8 cellular contexts compared by ENCODE assay signal in the genomic region with DNA sequence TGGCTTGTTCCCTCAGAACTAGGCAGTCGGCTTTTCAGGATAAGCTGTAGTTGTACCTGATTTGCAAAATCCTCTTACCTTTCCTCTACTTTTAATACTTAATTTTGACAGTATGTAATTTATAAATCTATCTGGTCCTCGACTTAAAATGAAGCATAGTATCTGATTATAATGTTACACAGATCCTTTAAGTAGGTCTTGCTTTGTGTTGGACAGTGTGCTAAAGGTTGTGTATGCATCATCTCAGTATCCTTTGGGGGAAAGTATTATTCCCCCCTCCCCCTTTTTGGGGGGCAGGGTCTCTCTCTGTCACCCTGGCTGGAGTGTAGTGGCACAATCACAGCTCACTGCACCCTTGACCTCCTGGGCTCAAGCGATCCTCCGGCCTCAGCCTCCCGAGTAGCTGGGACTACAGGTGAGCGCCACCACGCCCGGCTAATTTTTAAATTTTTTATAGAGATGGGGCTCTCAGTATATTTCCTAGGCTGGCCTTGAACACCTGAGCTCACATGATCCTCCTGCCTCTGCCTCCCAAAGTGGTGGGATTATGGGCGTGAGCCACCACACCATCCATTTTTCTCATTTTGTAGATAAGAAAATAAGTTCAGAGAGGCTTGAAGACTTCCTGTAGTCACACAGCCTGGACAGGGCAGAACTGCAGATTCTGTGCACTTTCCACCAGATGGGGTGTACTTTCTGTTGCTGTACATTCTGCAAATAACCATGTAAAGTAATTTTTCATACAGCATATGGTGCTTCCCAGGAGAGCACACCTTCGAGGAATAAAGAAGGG. TPM values are rescaled to one million over a fixed set of nuclear protein-coding genes. Genes with fewer than 3 reads are reported as not detected.
DNase-seq lines count a peak whose midpoint lies in the region; ATAC-seq, FAIRE-seq and TF ChIP-seq lines count a peak whose summit lies in the region.

No MANE protein-coding gene starts in this region.

- no peak for TF ChIP-seq CTCF in activated CD8-positive, alpha-beta T cell treated with anti-CD3 and anti-CD28 coated beads for 36 hours (IDR thresholded peaks at IDR 0.05)
- TF ChIP-seq CTCF in kidney (IDR thresholded peaks at IDR 0.05; ENCODE audit: borderline replicate concordance, extremely low read depth, insufficient read depth) (no peak), thoracic aorta (IDR thresholded peaks at IDR 0.05) (no peak)

- H3K9me3 Mint-ChIP-seq in activated T-cell treated with anti-CD3 and anti-CD28 coated beads, Interleukin-2, amount 50 U/mL, for 4 hours, result no peaks in the 10 kb centered on the region
- H3K9me3 Mint-ChIP-seq in activated CD8-positive, alpha-beta T cell treated with anti-CD3 and anti-CD28 coated beads for 36 hours, result no peaks in the 10 kb centered on the region

- H3K9ac ChIP-seq in kidney (ENCODE audit: low read length in 2 of 2), result peak overlapping the region; percentile 44 to 66

- DNase-seq in activated T-cell treated with anti-CD3 and anti-CD28 coated beads, Interleukin-2, amount 50 U/mL, for 4 hours, result no peak
- DNase-seq in activated T-cell treated with anti-CD3 and anti-CD28 coated beads for 4 hours (no peak), kidney (no peak), thoracic aorta (ENCODE audit: low spot score) (no peak), urothelium cell line (ENCODE audit: low spot score) (no peak), medulla oblongata (ENCODE audit: extremely low spot score) (no peak)
- no peak for DNase-seq in activated CD8-positive, alpha-beta T cell treated with anti-CD3 and anti-CD28 coated beads for 36 hours

- POLR2A ChIA-PET in activated CD8-positive, alpha-beta T cell treated with anti-CD3 and anti-CD28 coated beads for 36 hours (lab: Charles Lee), result interaction anchor here (0.6 to 4.1 kb wide), 13 partner anchors 8 to 503 kb away, joined by 3 to 31 read pairs (median 10); partner anchors contain the start of genes IER5 and MR1

- H3K4me1 Mint-ChIP-seq in activated T-cell treated with anti-CD3 and anti-CD28 coated beads, Interleukin-2, amount 50 U/mL, for 4 hours (ENCODE audit: low read depth), result peaks cover 34% of the 10 kb centered on the region
- peaks cover 31% of the 10 kb centered on the region for H3K4me1 Mint-ChIP-seq in activated CD8-positive, alpha-beta T cell treated with anti-CD3 and anti-CD28 coated beads for 36 hours (ENCODE audit: low read depth)

- peaks cover 5 to 13% of the 10 kb centered on the region in 2 donors for H3K4me1 ChIP-seq in kidney (ENCODE audit: control insufficient read depth in 1 of 2, insufficient read depth in 1 of 2, low read depth in 1 of 2, low read length in 2 of 2)
- H3K4me1 ChIP-seq in thoracic aorta (ENCODE audit: control insufficient read depth in 1 of 2, low read depth in 2 of 2), result peaks cover 14 to 30% of the 10 kb centered on the region in 2 donors

- H3K36me3 ChIP-seq in kidney (ENCODE audit: control insufficient read depth in 1 of 2, insufficient read depth in 2 of 2, low read length in 2 of 2) (no peaks in the 10 kb centered on the region), thoracic aorta (no peaks in the 10 kb centered on the region)

- H3K4me3 Mint-ChIP-seq in activated T-cell treated with anti-CD3 and anti-CD28 coated beads, Interleukin-2, amount 50 U/mL, for 4 hours, result peak overlapping the region; percentile 93
- H3K4me3 Mint-ChIP-seq in activated CD8-positive, alpha-beta T cell treated with anti-CD3 and anti-CD28 coated beads for 36 hours, result peak overlapping the region; percentile 97

- ATAC-seq in activated T-cell treated with anti-CD3 and anti-CD28 coated beads, Interleukin-2, amount 50 U/mL, for 4 hours, result no peak
- ATAC-seq in activated CD8-positive, alpha-beta T cell treated with anti-CD3 and anti-CD28 coated beads for 36 hours, result no peak
- ATAC-seq in thoracic aorta (ENCODE audit: insufficient number of reproducible peaks, low FRiP score, low read depth), result no peak
- no peak for ATAC-seq in HG03280 (IDR thresholded peaks at IDR 0.05; ENCODE audit: unreplicated experiment)

- intact Hi-C loops in activated CD8-positive, alpha-beta T cell treated with anti-CD3 and anti-CD28 coated beads for 36 hours (cut with micrococcal nuclease), result no loop called here
- intact Hi-C loops in kidney (cut with DNase I), result no loop called here

- H3K27ac Mint-ChIP-seq in activated CD8-positive, alpha-beta T cell treated with anti-CD3 and anti-CD28 coated beads for 36 hours, result peak overlapping the region; percentile 97

- H3K27me3 Mint-ChIP-seq in activated T-cell treated with anti-CD3 and anti-CD28 coated beads, Interleukin-2, amount 50 U/mL, for 4 hours (ENCODE audit: low read depth), result no peaks in the 10 kb centered on the region
- H3K27me3 Mint-ChIP-seq in activated CD8-positive, alpha-beta T cell treated with anti-CD3 and anti-CD28 coated beads for 36 hours, result no peaks in the 10 kb centered on the region

- H3K36me3 Mint-ChIP-seq in activated T-cell treated with anti-CD3 and anti-CD28 coated beads, Interleukin-2, amount 50 U/mL, for 4 hours (ENCODE audit: insufficient read depth), result peaks cover 8% of the 10 kb centered on the region
- peaks cover 17% of the 10 kb centered on the region for H3K36me3 Mint-ChIP-seq in activated CD8-positive, alpha-beta T cell treated with anti-CD3 and anti-CD28 coated beads for 36 hours (ENCODE audit: low read depth)

- H3K4me3 ChIP-seq in kidney (ENCODE audit: low read length in 2 of 2) (peak overlapping the region; percentile 54 to 56), thoracic aorta (peak overlapping the region; percentile 96)

- H3K27ac ChIP-seq in kidney (ENCODE audit: low read depth in 2 of 2, low read length in 2 of 2) (peak overlapping the region; percentile 38 to 49), thoracic aorta (peak overlapping the region; percentile 44 to 92)

- H3K9me3 ChIP-seq in kidney (ENCODE audit: control insufficient read depth in 1 of 2, low read length in 2 of 2) (no peaks in the 10 kb centered on the region), thoracic aorta (no peaks in the 10 kb centered on the region)

- CTCF ChIA-PET in activated CD8-positive, alpha-beta T cell treated with anti-CD3 and anti-CD28 coated beads for 36 hours (lab: Charles Lee), result interaction anchor here (0.7 to 2.7 kb wide), 6 partner anchors 9 to 118 kb away, joined by 3 to 18 read pairs (median 3); partner anchors contain the start of gene MR1

- no peaks in the 10 kb centered on the region for H3K27me3 ChIP-seq in thoracic aorta (replicated peaks; ENCODE audit: insufficient read depth)

- FAIRE-seq in kidney (lab: Jason Lieb, UNC) (no peak), urothelium cell line (lab: Jason Lieb, UNC) (no peak)

RNA-seq across cellular contexts. Expression of gene STX6, which starts 0.8 kb away (rescaled TPM):
- total RNA-seq in activated T-cell treated with anti-CD3 and anti-CD28 coated beads, Interleukin-2, amount 50 U/mL, for 4 hours, result 10 to 100 TPM; 26.9 to 27.6 (median 27.0) TPM
- total RNA-seq in activated CD8-positive, alpha-beta T cell treated with anti-CD3 and anti-CD28 coated beads for 36 hours, result 10 to 100 TPM; 23.1 to 24.7 TPM
- total RNA-seq in kidney, result 18.3 TPM
- 9.7 TPM for polyA plus RNA-seq in kidney (ENCODE audit: insufficient read depth, low read depth, low replicate concordance)
- 10 to 100 TPM; 23.0 to 25.5 TPM for total RNA-seq in thoracic aorta

RNA-seq across cellular contexts. Expression of gene MR1, which starts 10.3 kb away (rescaled TPM):
- 10 to 100 TPM in 1 of 3 donors, 1 to 10 TPM in 2; 6.5 to 10.7 (median 8.3) TPM for total RNA-seq in activated T-cell treated with anti-CD3 and anti-CD28 coated beads, Interleukin-2, amount 50 U/mL, for 4 hours
- total RNA-seq in activated CD8-positive, alpha-beta T cell treated with anti-CD3 and anti-CD28 coated beads for 36 hours, result 10 to 100 TPM; 15.7 to 16.7 TPM
- total RNA-seq in kidney (29.3 TPM), thoracic aorta (10 to 100 TPM; 19.6 to 30.0 TPM)
- 15.2 TPM for polyA plus RNA-seq in kidney (ENCODE audit: insufficient read depth, low read depth, low replicate concordance)
